28 cellular contexts compared by ENCODE assay signal in the genomic region with DNA sequence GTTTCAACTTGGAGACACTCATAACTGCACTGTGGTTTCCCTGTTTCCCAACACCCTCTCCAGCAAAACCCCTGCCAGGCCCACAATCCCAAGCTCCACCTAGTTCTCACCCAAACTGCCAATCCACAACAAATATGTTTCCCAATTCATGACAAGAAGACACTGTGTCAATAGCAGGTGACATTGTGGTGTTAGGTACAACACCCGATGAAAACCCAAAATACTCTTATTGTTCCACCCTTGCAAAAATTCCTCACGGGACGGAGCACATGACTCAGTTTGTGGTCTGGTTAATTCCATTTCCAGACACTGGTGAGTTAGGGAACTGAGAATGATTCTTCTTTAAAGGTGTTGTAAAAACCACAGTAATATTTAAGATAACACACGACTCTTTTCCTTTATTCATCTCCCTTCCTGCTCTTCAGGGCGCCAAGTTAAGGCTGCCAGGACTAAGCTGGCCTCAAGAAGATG.
DNase-seq lines count a peak whose midpoint lies in the region; ATAC-seq, FAIRE-seq and TF ChIP-seq lines count a peak whose summit lies in the region.
"Had no signal": no experiment of that assay in that cellular context is flagged by ENCODE, and none has a peak within 500 bp of the region (broad histone marks: within the 10 kb centered on the region; RNA-seq: fewer than 3 reads in every experiment).

No MANE protein-coding gene starts in this region.

- H2AFZ ChIP-seq in smooth muscle cell (ENCODE audit: low read depth), result no peak overlapping the region

- no peak for FAIRE-seq in H54 (lab: Jason Lieb, UNC)

- 29% methylated on average over 5 of the region's 5 CpGs for WGBS in smooth muscle cell (ENCODE audit: low lambda C conversion rate)
- 76% methylated on average over 5 of the region's 5 CpGs for WGBS in right lobe of liver (ENCODE audit: insufficient coverage, low coverage, low lambda C conversion rate, missing lambda C conversion rate)

- intact Hi-C loops in right lobe of liver (cut with DNase I), result no loop called here

- H3K9me3 ChIP-seq in RWPE2 (ENCODE audit: severe bottlenecking), result no peaks in the 10 kb centered on the region
- H3K9me3 ChIP-seq in smooth muscle cell (replicated peaks; ENCODE audit: low read depth), result no peaks in the 10 kb centered on the region
- H3K9me3 ChIP-seq in right lobe of liver, result no peaks in the 10 kb centered on the region
- H3K9me3 ChIP-seq: colonic mucosa had no signal

- H3K4me3 ChIP-seq in RWPE2 (ENCODE audit: severe bottlenecking), result no peak overlapping the region
- H3K4me3 ChIP-seq in epithelial cell of esophagus (ENCODE audit: low read length), result no peak overlapping the region
- H3K4me3 ChIP-seq in smooth muscle cell, result no peak overlapping the region
- H3K4me3 ChIP-seq in right lobe of liver, result no peak overlapping the region
- H3K4me3 ChIP-seq: cardiac muscle cell, colonic mucosa had no signal

- H3K27me3 ChIP-seq in RWPE2 (ENCODE audit: insufficient read depth, poor library complexity, severe bottlenecking) (no peaks in the 10 kb centered on the region), smooth muscle cell (ENCODE audit: low read depth) (no peaks in the 10 kb centered on the region), right lobe of liver (no peaks in the 10 kb centered on the region)
- H3K27me3 ChIP-seq: cardiac muscle cell, colonic mucosa had no signal

- ATAC-seq in RWPE2 (ENCODE audit: low read depth) (peak; percentile 70), right lobe of liver (no peak)
- ATAC-seq: natural killer cell treated with Interleukin-12 subunit alpha and Interleukin-12 subunit beta and Interleukin-15 and Interleukin-18, amount 100 ng/mL, for 72 hours; Right ventricle myocardium inferior; stimulated activated effector memory CD8-positive, alpha-beta T cell treated with anti-CD3 and anti-CD28 coated beads, Interleukin-12 subunit alpha, Interleukin-12 subunit beta, amount 100 ng/mL, for 72 hours had no signal

- peaks cover 3% of the 10 kb centered on the region for H3F3A ChIP-seq in smooth muscle cell (ENCODE audit: low read depth)

- H3K4me1 ChIP-seq in RWPE2 (ENCODE audit: insufficient read depth, poor library complexity, severe bottlenecking) (no peaks in the 10 kb centered on the region), smooth muscle cell (ENCODE audit: low read depth) (no peaks in the 10 kb centered on the region), right lobe of liver (no peaks in the 10 kb centered on the region)
- H3K4me1 ChIP-seq: colonic mucosa had no signal

- TF ChIP-seq CTCF in RWPE2 (IDR thresholded peaks at IDR 0.05; ENCODE audit: poor library complexity, severe bottlenecking) (no peak), epithelial cell of esophagus (IDR thresholded peaks at IDR 0.05; ENCODE audit: insufficient read depth, low read depth, low read length, missing control alignments) (no peak), smooth muscle cell (IDR thresholded peaks at IDR 0.05; ENCODE audit: borderline replicate concordance, insufficient read depth, poor library complexity, severe bottlenecking) (no peak), right lobe of liver (IDR thresholded peaks at IDR 0.05) (no peak)

- H3K4me2 ChIP-seq in smooth muscle cell, result peak overlapping the region; percentile 31

- H3K79me2 ChIP-seq in smooth muscle cell (ENCODE audit: low read depth), result no peaks in the 10 kb centered on the region

- peak overlapping the region; percentile 63 for H3K9ac ChIP-seq in smooth muscle cell (ENCODE audit: low read depth)

- no peak for TF ChIP-seq POLR2A in H54 (IDR thresholded peaks at IDR 0.05; ENCODE audit: low read depth, low read length)
- TF ChIP-seq POLR2A in right lobe of liver (IDR thresholded peaks at IDR 0.05), result no peak

- H4K20me1 ChIP-seq in smooth muscle cell (ENCODE audit: low read depth), result no peaks in the 10 kb centered on the region

- H3K27ac ChIP-seq in RWPE2 (ENCODE audit: poor library complexity, severe bottlenecking) (no peak overlapping the region), smooth muscle cell (ENCODE audit: low read depth) (peak overlapping the region; percentile 91), right lobe of liver (no peak overlapping the region)
- H3K27ac ChIP-seq: cardiac muscle cell, colonic mucosa, VCaP had no signal

- peak; percentile 8 for DNase-seq in GM03348 (ENCODE audit: low spot score)
- no peak for DNase-seq in RWPE2 (ENCODE audit: low spot score)
- DNase-seq in epithelial cell of esophagus (ENCODE audit: low read depth), result peak; percentile 19
- no peak for DNase-seq in smooth muscle cell (lab: John Stamatoyannopoulos, UW; ENCODE audit: unreplicated experiment)
- no peak for DNase-seq in DMS53 treated with DMSO at 0.1 percent for 48 hours (lab: John Stamatoyannopoulos, UW; ENCODE audit: unreplicated experiment)
- DNase-seq in H54 (ENCODE audit: insufficient read length, low spot score), result no peak
- no peak for DNase-seq in DMS79 (lab: John Stamatoyannopoulos, UW)
- DNase-seq in right lobe of liver, result no peak
- DNase-seq: activated CD4-positive, alpha-beta T cell treated with anti-CD3 and anti-CD28 coated beads for 4 hours; activated CD8-positive, alpha-beta memory T cell treated with anti-CD3 and anti-CD28 coated beads for 24 hours; activated T-cell treated with anti-CD3 and anti-CD28 coated beads for 4 hours; amygdala; C1 segment of cervical spinal cord; colonic mucosa; COR-L47; DMS53; effector CD4-positive, alpha-beta T cell; GOT3; KG1; NCI-H1417; NCI-H2029 treated with DMSO at 0.1 percent for 48 hours; NCI-H524 treated with DMSO at 0.1 percent for 48 hours; OCI-M1 had no signal

- H3K36me3 ChIP-seq in RWPE2 (ENCODE audit: low read depth), result no peaks in the 10 kb centered on the region
- no peaks in the 10 kb centered on the region for H3K36me3 ChIP-seq in smooth muscle cell (ENCODE audit: low read depth)
- no peaks in the 10 kb centered on the region for H3K36me3 ChIP-seq in right lobe of liver
- H3K36me3 ChIP-seq: cardiac muscle cell, colonic mucosa had no signal

Comparison
In these comparisons a context has a peak if more than half of its experiments do, and no peak if none do; other contexts are left out.
1. DNase-seq: peak in GM03348 (single experiment) and epithelial cell of esophagus (single experiment); none in RWPE2 (single experiment), smooth muscle cell (single experiment), DMS53 treated with DMSO at 0.1 percent for 48 hours (single experiment), H54 (single experiment), DMS79 (single experiment) and right lobe of liver (0 of 3).